8 cellular contexts compared by ENCODE assay signal in genomic region chr6:75275067-75275466, GRCh38. TPM values are rescaled to one million over a fixed set of nuclear protein-coding genes. Genes with fewer than 3 reads are reported as not detected.
DNase-seq lines count a peak whose midpoint lies in the region; ATAC-seq, FAIRE-seq and TF ChIP-seq lines count a peak whose summit lies in the region.
"Had no signal": no experiment of that assay in that cellular context is flagged by ENCODE, and none has a peak within 500 bp of the region (broad histone marks: within the 10 kb centered on the region; RNA-seq: fewer than 3 reads in every experiment).

No MANE protein-coding gene starts in this region.

- TF ChIP-seq EP300 in K562 (IDR thresholded peaks at IDR 0.05; ENCODE audit: low read length), result no peak

- TF ChIP-seq RAD21 in K562 (CRISPR knock-in tag; conservative IDR thresholded peaks at IDR 0.05 in 1 of 2, IDR thresholded peaks at IDR 0.05 in 1 of 2), result no peak

- DNase-seq in Calu3, result no peak
- no peak for DNase-seq in K562 (ENCODE audit: extremely low read depth in 1 of 4, low spot score in 3 of 4)
- no peak for DNase-seq in naive B cell
- DNase-seq in middle frontal gyrus (ENCODE audit: extremely low spot score, low spot score), result no peak
- no peak for DNase-seq in amygdala (lab: John Stamatoyannopoulos, UW)
- DNase-seq in activated CD4-positive, CD25-positive, alpha-beta regulatory T cell treated with anti-CD3 and anti-CD28 coated beads, Interleukin-2, amount 50 U/mL, for 72 hours, result no peak
- DNase-seq: NCI-H510A treated with DMSO at 0.1 percent for 48 hours had no signal

- H3K27me3 Mint-ChIP-seq in Calu3 (ENCODE audit: unreplicated experiment), result no peaks in the 10 kb centered on the region
- no peaks in the 10 kb centered on the region for H3K27me3 Mint-ChIP-seq in naive B cell

- H3K4me2 ChIP-seq in Loucy (ENCODE audit: low read depth, low read length, poor library complexity, severe bottlenecking) (peak overlapping the region; percentile 74), K562 (ENCODE audit: insufficient read depth, low read length) (no peak overlapping the region)

- H3F3A ChIP-seq in Loucy (ENCODE audit: low read depth), result no peaks in the 10 kb centered on the region

- no peak for TF ChIP-seq POLR2A in K562 (conservative IDR thresholded peaks at IDR 0.05)

- no peak for FAIRE-seq in K562 (lab: Jason Lieb, UNC)

- no peaks in the 10 kb centered on the region for H3K9me1 ChIP-seq in K562 (ENCODE audit: control insufficient read depth, insufficient read depth, low read length)

- H3K36me3 Mint-ChIP-seq in Calu3 (ENCODE audit: insufficient read depth, unreplicated experiment) (no peaks in the 10 kb centered on the region), naive B cell (peaks cover 0 to 13% of the 10 kb centered on the region in 2 donors)

- no peak for TF ChIP-seq CTCF in Calu3 (IDR thresholded peaks at IDR 0.05; ENCODE audit: unreplicated experiment)
- TF ChIP-seq CTCF in Loucy (conservative IDR thresholded peaks at IDR 0.05; ENCODE audit: low read length), result no peak
- TF ChIP-seq CTCF in K562 (IDR thresholded peaks at IDR 0.05 in 2 of 3, conservative IDR thresholded peaks at IDR 0.05 in 1 of 3; ENCODE audit: insufficient read depth in 2 of 3, low read depth in 1 of 3, low read length in 3 of 3), result no peak

- ATAC-seq in K562, result no peak
- ATAC-seq in naive B cell (ENCODE audit: low read depth in 2 of 2), result no peak

- H3K27ac Mint-ChIP-seq in Calu3 (ENCODE audit: unreplicated experiment), result peak overlapping the region; percentile 22
- H3K27ac Mint-ChIP-seq in naive B cell, result peak overlapping the region in 4 of 6 donors; percentile 0 to 77 (median 12)

- H2AFZ ChIP-seq in Loucy (ENCODE audit: low read length) (no peak overlapping the region), K562 (ENCODE audit: low read depth, low read length) (no peak overlapping the region)

- H3K27me3 ChIP-seq in Loucy (ENCODE audit: insufficient read depth, low read length, poor library complexity, severe bottlenecking) (no peaks in the 10 kb centered on the region), K562 (ENCODE audit: control insufficient read depth in 2 of 2, insufficient read depth in 2 of 2, low read length in 2 of 2) (no peaks in the 10 kb centered on the region)

- H3K9ac ChIP-seq in Loucy (ENCODE audit: low read depth, low read length, poor library complexity, severe bottlenecking) (no peak overlapping the region), K562 (ENCODE audit: insufficient read depth in 1 of 2, low read depth in 2 of 2, low read length in 2 of 2) (no peak overlapping the region)

- H3K4me1 Mint-ChIP-seq in Calu3 (ENCODE audit: low read depth, unreplicated experiment), result peaks cover 54% of the 10 kb centered on the region
- H3K4me1 Mint-ChIP-seq in naive B cell, result peaks cover 50 to 63% (median 51%) of the 10 kb centered on the region in 3 donors

- H3K9me3 ChIP-seq in Loucy (ENCODE audit: insufficient read depth, low read depth, low read length) (peaks cover 5% of the 10 kb centered on the region; the same call in 1 of the 2 replicates), K562 (replicated peaks; ENCODE audit: control insufficient read depth, insufficient read depth, low read depth, low read length) (no peaks in the 10 kb centered on the region)

- peaks cover 40% of the 10 kb centered on the region for H3K4me1 ChIP-seq in Loucy (ENCODE audit: insufficient read depth, low read length, poor library complexity, severe bottlenecking)
- peaks cover 0 to 19% of the 10 kb centered on the region in 2 experiments; a peak in 3 of 5 replicates for H3K4me1 ChIP-seq in K562 (replicated peaks in 1 of 2; ENCODE audit: control insufficient read depth in 2 of 2, insufficient read depth in 2 of 2, low read length in 2 of 2)

- POLR2A ChIA-PET in K562 (lab: Yijun Ruan, JAX), result interaction anchor here (1.0 to 1.5 kb wide), 3 partner anchors 8 to 31 kb away, joined by 3 to 5 read pairs (median 4); partner anchors contain the start of genes COX7A2 and TMEM30A

- no peaks in the 10 kb centered on the region for H3K9me3 Mint-ChIP-seq in Calu3 (ENCODE audit: low read depth, unreplicated experiment)
- peaks cover 0 to 2% (median 0%) of the 10 kb centered on the region in 7 donors for H3K9me3 Mint-ChIP-seq in naive B cell

- in situ Hi-C loops in K562 (cut with MboI), result no loop called here

- BruUV-seq in Calu3 (replicated peaks; lab: Mats Ljungman, UMichigan) (no TSS peak), K562 (replicated peaks; lab: Mats Ljungman, UMichigan) (no TSS peak)

- H4K20me1 ChIP-seq in Loucy (ENCODE audit: insufficient read depth, low read length, poor library complexity, severe bottlenecking) (peaks cover 45% of the 10 kb centered on the region), K562 (replicated peaks; ENCODE audit: control insufficient read depth, insufficient read depth, low read length) (no peaks in the 10 kb centered on the region; the same call in 1 of the 2 replicates)

- H3K36me3 ChIP-seq in Loucy (ENCODE audit: insufficient read depth, low read length) (peaks cover 22% of the 10 kb centered on the region), K562 (ENCODE audit: control insufficient read depth, insufficient read depth, low read length) (peaks cover 17% of the 10 kb centered on the region; the same call in 2 of the 3 replicates)

- H3K4me3 Mint-ChIP-seq in Calu3 (ENCODE audit: low read depth, unreplicated experiment) (no peak overlapping the region), naive B cell (no peak overlapping the region)

- H3K27ac ChIP-seq in K562 (ENCODE audit: extremely low read depth, low read depth, low read length), result no peak overlapping the region

- no peaks in the 10 kb centered on the region for H3K9me2 ChIP-seq in Loucy (replicated peaks; ENCODE audit: low read depth, low read length)

- CTCF ChIA-PET in Calu3 (lab: Charles Lee) (no interaction called here), K562 (lab: Yijun Ruan, JAX; ENCODE audit: low intra/inter-chr PET ratio) (interaction anchor here (0.6 kb wide), 1 partner anchor 1818 kb away, joined by 3 read pairs; no protein-coding TSS in a partner anchor)

- H3K4me3 ChIP-seq in Loucy (ENCODE audit: low read length, poor library complexity, severe bottlenecking), result no peak overlapping the region
- H3K4me3 ChIP-seq in K562, result no peak overlapping the region

- intact Hi-C loops in Calu3 (cut with micrococcal nuclease; ENCODE audit: unreplicated experiment), result no loop called here
- intact Hi-C loops in K562 (cut with micrococcal nuclease), result no loop called here

- peaks cover 96% of the 10 kb centered on the region for H3K79me2 ChIP-seq in Loucy (ENCODE audit: insufficient read depth, low read length)
- peaks cover 90% of the 10 kb centered on the region for H3K79me2 ChIP-seq in K562 (ENCODE audit: control insufficient read depth, insufficient read depth, low read length)

RNA-seq across cellular contexts. Expression of gene TMEM30A, which starts 9.5 kb away (rescaled TPM):
- total RNA-seq in Calu3 (2022) (105 and 141 TPM in 2 replicates), K562 (2014; rRNA removed) (16.3 and 17.1 TPM in 2 replicates), K562 (2014; rRNA removed; fragmentation: Illumina TruSeq; extraction: Trizol) (31.2 and 37.1 TPM in 2 replicates), K562 (2015; rRNA removed; fragmentation: Illumina TruSeq; extraction: Trizol) (27.0 and 29.2 TPM in 2 replicates), K562 (2021) (27.4 and 29.5 TPM in 2 replicates)
- 14.6 and 50.2 TPM in 2 replicates for total RNA-seq in K562 (2011; cell fraction: chromatin; rRNA removed; ENCODE audit: low replicate concordance)
- total RNA-seq in K562 (2011; cell fraction: nucleolus; rRNA removed), result 9.2 and 12.1 TPM in 2 replicates
- total RNA-seq in K562 (2011; cell fraction: nucleoplasm; rRNA removed), result 30.1 and 51.8 TPM in 2 replicates
- polyA plus RNA-seq in K562 (2011; rRNA removed) (14.0 and 15.0 TPM in 2 replicates), K562 (2014; fragmentation: Illumina TruSeq; extraction: Trizol) (20.6 and 21.3 TPM in 2 replicates), K562 (2014; fragmentation: Nextera tagmentation; extraction: Ambion mirVana) (1 to 10 TPM; 6.5 to 9.0 TPM), K562 (2014; rRNA removed) (16.3 and 16.7 TPM in 2 replicates), naive B cell (ENCODE audit: low read depth in 6 of 6) (10 to 100 TPM; 33.5 to 45.1 (median 41.8) TPM)
- 2.8 and 6.8 TPM in 2 replicates for polyA plus RNA-seq in K562 (2011; cell fraction: cytosol; rRNA removed)
- 6.6 and 11.8 TPM in 2 replicates for polyA plus RNA-seq in K562 (2011; cell fraction: nucleus; rRNA removed)
- polyA plus RNA-seq in K562 (2012), result 23.0 and 34.7 TPM in 2 replicates
- polyA minus RNA-seq in K562 (2011; rRNA and poly(A)+ RNA removed), result 30.7 and 39.1 TPM in 2 replicates
- polyA minus RNA-seq in K562 (2011; cell fraction: cytosol; rRNA and poly(A)+ RNA removed), result 7.9 and 8.2 TPM in 2 replicates
- polyA minus RNA-seq in K562 (2011; cell fraction: nucleus; rRNA and poly(A)+ RNA removed), result 6.6 and 12.9 TPM in 2 replicates

RNA-seq across cellular contexts. Expression of gene COX7A2, which starts 31.5 kb away (rescaled TPM):
- total RNA-seq in Calu3 (2022), result 441 and 459 TPM in 2 replicates
- 16.2 and 38.9 TPM in 2 replicates for total RNA-seq in K562 (2011; cell fraction: chromatin; rRNA removed; ENCODE audit: low replicate concordance)
- 35.9 and 40.2 TPM in 2 replicates for total RNA-seq in K562 (2011; cell fraction: nucleolus; rRNA removed)
- 46.6 and 74.0 TPM in 2 replicates for total RNA-seq in K562 (2011; cell fraction: nucleoplasm; rRNA removed)
- total RNA-seq in K562 (2014; rRNA removed), result 182 and 234 TPM in 2 replicates
- total RNA-seq in K562 (2014; rRNA removed; fragmentation: Illumina TruSeq; extraction: Trizol), result 546 and 593 TPM in 2 replicates
- 529 and 585 TPM in 2 replicates for total RNA-seq in K562 (2015; rRNA removed; fragmentation: Illumina TruSeq; extraction: Trizol)
- total RNA-seq in K562 (2021), result 548 and 636 TPM in 2 replicates
- 833 and 852 TPM in 2 replicates for polyA plus RNA-seq in K562 (2011; rRNA removed)
- polyA plus RNA-seq in K562 (2011; cell fraction: cytosol; rRNA removed), result 229 and 319 TPM in 2 replicates
- 197 and 351 TPM in 2 replicates for polyA plus RNA-seq in K562 (2011; cell fraction: nucleus; rRNA removed)
- polyA plus RNA-seq in K562 (2012), result 641 and 749 TPM in 2 replicates
- polyA plus RNA-seq in K562 (2014; fragmentation: Illumina TruSeq; extraction: Trizol), result 472 and 685 TPM in 2 replicates
- 1,000 to 10,000 TPM; 1,858 to 2,216 TPM for polyA plus RNA-seq in K562 (2014; fragmentation: Nextera tagmentation; extraction: Ambion mirVana)
- polyA plus RNA-seq in K562 (2014; rRNA removed), result 402 and 501 TPM in 2 replicates
- 40.4 and 45.6 TPM in 2 replicates for polyA minus RNA-seq in K562 (2011; rRNA and poly(A)+ RNA removed)
- 38.7 and 61.6 TPM in 2 replicates for polyA minus RNA-seq in K562 (2011; cell fraction: cytosol; rRNA and poly(A)+ RNA removed)
- 12.9 and 28.1 TPM in 2 replicates for polyA minus RNA-seq in K562 (2011; cell fraction: nucleus; rRNA and poly(A)+ RNA removed)
- polyA plus RNA-seq in naive B cell (ENCODE audit: low read depth in 6 of 6), result 1,000 to 10,000 TPM in 1 of 6 donors, 100 to 1,000 TPM in 5; 776 to 1,084 (median 861) TPM
